In the genomic region with DNA sequence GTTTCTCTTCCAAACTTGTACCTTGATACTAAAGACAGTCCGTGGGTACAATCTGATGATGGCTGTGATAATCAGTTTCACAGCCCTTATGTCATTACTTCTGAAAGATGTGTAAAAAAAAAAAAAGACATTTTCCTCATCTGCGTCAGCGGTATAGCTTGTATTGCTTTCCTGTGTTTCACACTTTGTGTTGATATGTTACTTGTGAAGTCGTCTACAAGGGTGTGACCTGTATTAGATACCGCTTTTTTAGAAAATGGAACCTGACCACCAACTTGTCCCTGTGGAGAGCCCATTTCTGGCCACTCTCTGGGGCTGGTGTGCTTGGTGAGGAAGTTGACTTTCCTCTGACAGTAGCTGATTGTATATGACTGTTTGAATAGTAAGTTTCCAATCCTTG, we compare ENCODE assay signal across 1 cellular context.
TF ChIP-seq lines count a peak whose summit lies in the region.

No MANE protein-coding gene starts in this region.

TF ChIP-seq in H1, 55 proteins besides CTCF, POLR2A, EP300 and RAD21:
- TF ChIP-seq ZNF274 (IDR thresholded peaks at IDR 0.05; ENCODE audit: borderline replicate concordance, extremely low read depth, low read length) (no peak), SP1 (IDR thresholded peaks at IDR 0.05; ENCODE audit: low read depth, low read length) (no peak), CHD1 (IDR thresholded peaks at IDR 0.05; ENCODE audit: low read depth, low read length) (no peak), NANOG (IDR thresholded peaks at IDR 0.05; ENCODE audit: insufficient read depth, low read depth, low read length, poor library complexity, severe bottlenecking) (no peak)
- TF ChIP-seq, protein P1, sequence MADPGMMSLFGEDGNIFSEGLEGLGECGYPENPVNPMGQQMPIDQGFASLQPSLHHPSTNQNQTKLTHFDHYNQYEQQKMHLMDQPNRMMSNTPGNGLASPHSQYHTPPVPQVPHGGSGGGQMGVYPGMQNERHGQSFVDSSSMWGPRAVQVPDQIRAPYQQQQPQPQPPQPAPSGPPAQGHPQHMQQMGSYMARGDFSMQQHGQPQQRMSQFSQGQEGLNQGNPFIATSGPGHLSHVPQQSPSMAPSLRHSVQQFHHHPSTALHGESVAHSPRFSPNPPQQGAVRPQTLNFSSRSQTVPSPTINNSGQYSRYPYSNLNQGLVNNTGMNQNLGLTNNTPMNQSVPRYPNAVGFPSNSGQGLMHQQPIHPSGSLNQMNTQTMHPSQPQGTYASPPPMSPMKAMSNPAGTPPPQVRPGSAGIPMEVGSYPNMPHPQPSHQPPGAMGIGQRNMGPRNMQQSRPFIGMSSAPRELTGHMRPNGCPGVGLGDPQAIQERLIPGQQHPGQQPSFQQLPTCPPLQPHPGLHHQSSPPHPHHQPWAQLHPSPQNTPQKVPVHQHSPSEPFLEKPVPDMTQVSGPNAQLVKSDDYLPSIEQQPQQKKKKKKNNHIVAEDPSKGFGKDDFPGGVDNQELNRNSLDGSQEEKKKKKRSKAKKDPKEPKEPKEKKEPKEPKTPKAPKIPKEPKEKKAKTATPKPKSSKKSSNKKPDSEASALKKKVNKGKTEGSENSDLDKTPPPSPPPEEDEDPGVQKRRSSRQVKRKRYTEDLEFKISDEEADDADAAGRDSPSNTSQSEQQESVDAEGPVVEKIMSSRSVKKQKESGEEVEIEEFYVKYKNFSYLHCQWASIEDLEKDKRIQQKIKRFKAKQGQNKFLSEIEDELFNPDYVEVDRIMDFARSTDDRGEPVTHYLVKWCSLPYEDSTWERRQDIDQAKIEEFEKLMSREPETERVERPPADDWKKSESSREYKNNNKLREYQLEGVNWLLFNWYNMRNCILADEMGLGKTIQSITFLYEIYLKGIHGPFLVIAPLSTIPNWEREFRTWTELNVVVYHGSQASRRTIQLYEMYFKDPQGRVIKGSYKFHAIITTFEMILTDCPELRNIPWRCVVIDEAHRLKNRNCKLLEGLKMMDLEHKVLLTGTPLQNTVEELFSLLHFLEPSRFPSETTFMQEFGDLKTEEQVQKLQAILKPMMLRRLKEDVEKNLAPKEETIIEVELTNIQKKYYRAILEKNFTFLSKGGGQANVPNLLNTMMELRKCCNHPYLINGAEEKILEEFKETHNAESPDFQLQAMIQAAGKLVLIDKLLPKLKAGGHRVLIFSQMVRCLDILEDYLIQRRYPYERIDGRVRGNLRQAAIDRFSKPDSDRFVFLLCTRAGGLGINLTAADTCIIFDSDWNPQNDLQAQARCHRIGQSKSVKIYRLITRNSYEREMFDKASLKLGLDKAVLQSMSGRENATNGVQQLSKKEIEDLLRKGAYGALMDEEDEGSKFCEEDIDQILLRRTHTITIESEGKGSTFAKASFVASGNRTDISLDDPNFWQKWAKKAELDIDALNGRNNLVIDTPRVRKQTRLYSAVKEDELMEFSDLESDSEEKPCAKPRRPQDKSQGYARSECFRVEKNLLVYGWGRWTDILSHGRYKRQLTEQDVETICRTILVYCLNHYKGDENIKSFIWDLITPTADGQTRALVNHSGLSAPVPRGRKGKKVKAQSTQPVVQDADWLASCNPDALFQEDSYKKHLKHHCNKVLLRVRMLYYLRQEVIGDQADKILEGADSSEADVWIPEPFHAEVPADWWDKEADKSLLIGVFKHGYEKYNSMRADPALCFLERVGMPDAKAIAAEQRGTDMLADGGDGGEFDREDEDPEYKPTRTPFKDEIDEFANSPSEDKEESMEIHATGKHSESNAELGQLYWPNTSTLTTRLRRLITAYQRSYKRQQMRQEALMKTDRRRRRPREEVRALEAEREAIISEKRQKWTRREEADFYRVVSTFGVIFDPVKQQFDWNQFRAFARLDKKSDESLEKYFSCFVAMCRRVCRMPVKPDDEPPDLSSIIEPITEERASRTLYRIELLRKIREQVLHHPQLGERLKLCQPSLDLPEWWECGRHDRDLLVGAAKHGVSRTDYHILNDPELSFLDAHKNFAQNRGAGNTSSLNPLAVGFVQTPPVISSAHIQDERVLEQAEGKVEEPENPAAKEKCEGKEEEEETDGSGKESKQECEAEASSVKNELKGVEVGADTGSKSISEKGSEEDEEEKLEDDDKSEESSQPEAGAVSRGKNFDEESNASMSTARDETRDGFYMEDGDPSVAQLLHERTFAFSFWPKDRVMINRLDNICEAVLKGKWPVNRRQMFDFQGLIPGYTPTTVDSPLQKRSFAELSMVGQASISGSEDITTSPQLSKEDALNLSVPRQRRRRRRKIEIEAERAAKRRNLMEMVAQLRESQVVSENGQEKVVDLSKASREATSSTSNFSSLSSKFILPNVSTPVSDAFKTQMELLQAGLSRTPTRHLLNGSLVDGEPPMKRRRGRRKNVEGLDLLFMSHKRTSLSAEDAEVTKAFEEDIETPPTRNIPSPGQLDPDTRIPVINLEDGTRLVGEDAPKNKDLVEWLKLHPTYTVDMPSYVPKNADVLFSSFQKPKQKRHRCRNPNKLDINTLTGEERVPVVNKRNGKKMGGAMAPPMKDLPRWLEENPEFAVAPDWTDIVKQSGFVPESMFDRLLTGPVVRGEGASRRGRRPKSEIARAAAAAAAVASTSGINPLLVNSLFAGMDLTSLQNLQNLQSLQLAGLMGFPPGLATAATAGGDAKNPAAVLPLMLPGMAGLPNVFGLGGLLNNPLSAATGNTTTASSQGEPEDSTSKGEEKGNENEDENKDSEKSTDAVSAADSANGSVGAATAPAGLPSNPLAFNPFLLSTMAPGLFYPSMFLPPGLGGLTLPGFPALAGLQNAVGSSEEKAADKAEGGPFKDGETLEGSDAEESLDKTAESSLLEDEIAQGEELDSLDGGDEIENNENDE (IDR thresholded peaks at IDR 0.05; ENCODE audit: insufficient replicate concordance, low read length): no peak
